Comparison of ENCODE assay signal across 13 cellular contexts in the genomic region with DNA sequence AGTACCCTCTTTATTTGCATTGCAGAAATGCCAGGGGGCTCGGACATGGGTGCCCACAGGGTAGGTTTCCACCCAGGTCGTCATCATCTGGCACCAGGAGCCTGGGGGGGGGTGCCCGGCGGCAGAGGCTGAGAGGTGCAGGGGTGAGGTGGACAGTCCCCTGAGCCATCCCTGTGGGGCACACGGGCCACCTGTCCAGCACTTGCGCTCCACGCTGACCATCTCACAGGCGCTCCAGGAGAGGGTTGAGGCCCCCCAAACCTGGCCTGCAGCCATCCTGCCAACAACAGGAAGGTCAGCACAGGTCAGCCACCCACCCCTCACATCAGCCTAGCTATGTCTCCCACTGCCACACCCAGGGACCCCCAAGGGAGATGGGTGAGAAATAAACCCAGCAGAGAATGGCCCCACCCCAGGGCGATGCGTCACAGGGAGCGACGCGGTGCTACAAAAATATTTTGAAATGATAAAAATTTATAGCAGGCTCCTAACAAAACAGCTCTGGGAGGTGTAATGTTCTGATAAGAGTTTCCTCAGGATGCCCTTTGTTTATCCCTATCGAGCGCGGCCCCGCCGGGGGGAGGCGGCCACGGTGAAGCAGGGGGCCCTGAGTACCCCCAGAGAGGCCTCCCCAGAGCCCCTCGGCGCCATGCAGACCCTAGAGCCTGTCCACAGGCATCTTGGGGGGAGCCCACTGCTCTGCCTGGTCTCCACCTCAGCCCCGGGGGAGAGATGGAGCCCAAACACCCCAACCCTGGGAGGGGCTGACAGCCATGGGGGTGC. TPM values are rescaled to one million over a fixed set of nuclear protein-coding genes. Genes with fewer than 3 reads are reported as not detected.
DNase-seq lines count a peak whose midpoint lies in the region; ATAC-seq, FAIRE-seq and TF ChIP-seq lines count a peak whose summit lies in the region.
"Had no signal": no experiment of that assay in that cellular context is flagged by ENCODE, and none has a peak within 500 bp of the region (broad histone marks: within the 10 kb centered on the region; RNA-seq: fewer than 3 reads in every experiment).

No MANE protein-coding gene starts in this region.

- no peak overlapping the region for H3K27ac ChIP-seq in right atrium auricular region
- no peak overlapping the region for H3K27ac ChIP-seq in mesenchymal stem cell (ENCODE audit: low read length, poor library complexity, severe bottlenecking)
- H3K27ac ChIP-seq in caudate nucleus (ENCODE audit: low read depth, low read length), result no peak overlapping the region

- H3K9me3 ChIP-seq in right atrium auricular region (no peaks in the 10 kb centered on the region), mesenchymal stem cell (ENCODE audit: control insufficient read depth, low read length) (no peaks in the 10 kb centered on the region)

- no peak overlapping the region for H3K4ac ChIP-seq in mesenchymal stem cell (ENCODE audit: low read depth in 1 of 2, low read length in 2 of 2)

- H2AFZ ChIP-seq in mesenchymal stem cell (ENCODE audit: low read depth, low read length), result no peak overlapping the region

- H3K79me1 ChIP-seq in mesenchymal stem cell (replicated peaks; ENCODE audit: low read length, poor library complexity, severe bottlenecking), result peaks cover 7% of the 10 kb centered on the region

- H3K27me3 ChIP-seq in right atrium auricular region, result no peaks in the 10 kb centered on the region
- no peaks in the 10 kb centered on the region for H3K27me3 ChIP-seq in mesenchymal stem cell (ENCODE audit: control insufficient read depth in 1 of 2, insufficient read depth in 1 of 2, low read length in 2 of 2)

- peak; percentile 46 for DNase-seq in Right ventricle myocardium inferior (ENCODE audit: missing footprints)
- DNase-seq in right atrium auricular region (ENCODE audit: low spot score), result no peak
- peak; percentile 54 to 56 for DNase-seq in cardiac fibroblast (ENCODE audit: low read depth in 2 of 2)
- no peak for DNase-seq in mesenchymal stem cell
- no peak for DNase-seq in urothelium cell line (ENCODE audit: low spot score)
- DNase-seq in COLO829 (ENCODE audit: low spot score), result no peak
- DNase-seq in caudate nucleus (lab: John Stamatoyannopoulos, UW), result no peak
- DNase-seq: activated B cell treated with CpG ODN at 0.5 μM for 24 hours, NCI-H446, SHP77 treated with DMSO at 0.1 percent for 48 hours had no signal

- no peak overlapping the region for H4K91ac ChIP-seq in mesenchymal stem cell (ENCODE audit: low read length)

- no peak overlapping the region for H3K14ac ChIP-seq in mesenchymal stem cell (ENCODE audit: low read length in 2 of 2)

- H2AK5ac ChIP-seq in mesenchymal stem cell (ENCODE audit: low read length, severe bottlenecking), result peak overlapping the region; percentile 28

- no peak overlapping the region for H4K8ac ChIP-seq in mesenchymal stem cell (ENCODE audit: low read length)

- ATAC-seq in Right ventricle myocardium inferior, result no peak
- ATAC-seq in HG03196 (IDR thresholded peaks at IDR 0.05; ENCODE audit: unreplicated experiment), result no peak

- intact Hi-C loops in Right ventricle myocardium inferior (cut with DNase I), result no loop called here

- H3K4me3 ChIP-seq in right atrium auricular region (no peak overlapping the region), cardiac fibroblast (replicated peaks in 1 of 2; ENCODE audit: low read depth in 2 of 2, low read length in 2 of 2) (no peak overlapping the region), mesenchymal stem cell (ENCODE audit: insufficient read depth in 1 of 2, low read depth in 1 of 2, low read length in 2 of 2) (no peak overlapping the region)

- peaks cover 0 to 30% of the 10 kb centered on the region in 2 donors for H3K4me1 ChIP-seq in right atrium auricular region
- H3K4me1 ChIP-seq in mesenchymal stem cell (ENCODE audit: control insufficient read depth, insufficient read depth, low read depth, low read length), result peaks cover 66% of the 10 kb centered on the region

- no peak overlapping the region for H3K4me2 ChIP-seq in mesenchymal stem cell (ENCODE audit: low read length, poor library complexity, severe bottlenecking)

- H3K23ac ChIP-seq in mesenchymal stem cell (ENCODE audit: low read length in 2 of 2), result no peak overlapping the region

- H3K36me3 ChIP-seq in right atrium auricular region (peaks cover 4% of the 10 kb centered on the region), mesenchymal stem cell (ENCODE audit: control insufficient read depth in 1 of 2, insufficient read depth in 2 of 2, low read depth in 1 of 2, low read length in 2 of 2) (peaks cover 0 to 40% of the 10 kb centered on the region in 2 experiments)

- TF ChIP-seq CTCF in right atrium auricular region (IDR thresholded peaks at IDR 0.05) (no peak), cardiac fibroblast (IDR thresholded peaks at IDR 0.05; ENCODE audit: low read depth, low read length) (no peak)

- no peak overlapping the region for H3K9ac ChIP-seq in mesenchymal stem cell (ENCODE audit: low read length)

- no peak overlapping the region for H3K18ac ChIP-seq in mesenchymal stem cell (ENCODE audit: low read depth in 1 of 2, low read length in 2 of 2)

- H2BK5ac ChIP-seq in mesenchymal stem cell (ENCODE audit: low read depth, low read length, poor library complexity, severe bottlenecking), result no peak overlapping the region

- no peak overlapping the region for H2BK15ac ChIP-seq in mesenchymal stem cell (ENCODE audit: low read depth, poor library complexity, severe bottlenecking)

- H2BK120ac ChIP-seq in mesenchymal stem cell (ENCODE audit: low read depth, low read length), result no peak overlapping the region

- WGBS in mesenchymal stem cell, result 83% methylated on average over 22 of the region's 23 CpGs

- no peak overlapping the region for H2BK12ac ChIP-seq in mesenchymal stem cell (ENCODE audit: low read length in 2 of 2)

- FAIRE-seq in urothelium cell line (lab: Jason Lieb, UNC), result peak; percentile 9
- FAIRE-seq: frontal cortex, GM18507 had no signal

RNA-seq across cellular contexts. Expression of gene GNB1L, which starts 21.0 kb away (rescaled TPM):
- total RNA-seq in Right ventricle myocardium inferior (1.9 TPM), right atrium auricular region (1 to 10 TPM; 2.6 to 4.7 TPM)
- polyA plus RNA-seq in mesenchymal stem cell (2013, experiment 1 of 2), result 3.9 TPM
- 3.9 TPM for polyA plus RNA-seq in mesenchymal stem cell (2013, experiment 2 of 2)

RNA-seq across cellular contexts. Expression of gene RTL10, which starts 21.0 kb away (rescaled TPM):
- total RNA-seq in Right ventricle myocardium inferior (8.5 TPM), right atrium auricular region (1 to 10 TPM; 7.9 to 8.1 TPM)
- 6.4 TPM for polyA plus RNA-seq in mesenchymal stem cell (2013, experiment 1 of 2)
- 7.2 TPM for polyA plus RNA-seq in mesenchymal stem cell (2013, experiment 2 of 2)

Comparison
In these comparisons a context has a peak if more than half of its experiments do, and no peak if none do; other contexts are left out.
1. DNase-seq: peak in Right ventricle myocardium inferior (single experiment) and cardiac fibroblast (2 of 2); none in right atrium auricular region (single experiment), mesenchymal stem cell (single experiment), urothelium cell line (single experiment), COLO829 (single experiment) and caudate nucleus (0 of 61).